ENCODE assay signal across 8 cellular contexts in genomic region chr6:16762265-16762546, GRCh38. TPM values are rescaled to one million over a fixed set of nuclear protein-coding genes. Genes with fewer than 3 reads are reported as not detected.
DNase-seq lines count a peak whose midpoint lies in the region; ATAC-seq lines count a peak whose summit lies in the region.

No MANE protein-coding gene starts in this region.

- H3K27me3 ChIP-seq in stomach smooth muscle (ENCODE audit: control insufficient read depth in 1 of 2, insufficient read depth in 2 of 2, low read length in 2 of 2) = no peaks in the 10 kb centered on the region

- no peaks in the 10 kb centered on the region for H3K27me3 Mint-ChIP-seq in activated T-cell treated with anti-CD3 and anti-CD28 coated beads, Interleukin-2, amount 50 U/mL, for 72 hours (ENCODE audit: low read depth)
- no peaks in the 10 kb centered on the region for H3K27me3 Mint-ChIP-seq in activated CD4-positive, alpha-beta memory T cell treated with anti-CD3 and anti-CD28 coated beads, Interleukin-2, amount 10 ng/mL, durations not matched to agents 7 days and 5 days

- H3K4me3 Mint-ChIP-seq in activated T-cell treated with anti-CD3 and anti-CD28 coated beads, Interleukin-2, amount 50 U/mL, for 72 hours = peak overlapping the region; percentile 85 to 98
- peak overlapping the region; percentile 83 for H3K4me3 Mint-ChIP-seq in activated CD4-positive, alpha-beta memory T cell treated with anti-CD3 and anti-CD28 coated beads, Interleukin-2, amount 10 ng/mL, durations not matched to agents 7 days and 5 days

- no peaks in the 10 kb centered on the region for H3K9me3 Mint-ChIP-seq in activated T-cell treated with anti-CD3 and anti-CD28 coated beads, Interleukin-2, amount 50 U/mL, for 72 hours
- H3K9me3 Mint-ChIP-seq in activated CD4-positive, alpha-beta memory T cell treated with anti-CD3 and anti-CD28 coated beads, Interleukin-2, amount 10 ng/mL, durations not matched to agents 7 days and 5 days = no peaks in the 10 kb centered on the region

- H3K9me3 ChIP-seq in iPS-18c (ENCODE audit: control insufficient read depth, insufficient read depth, low read length) (no peaks in the 10 kb centered on the region), stomach smooth muscle (ENCODE audit: control insufficient read depth in 2 of 2, low read length in 2 of 2) (no peaks in the 10 kb centered on the region)

- H3K36me3 Mint-ChIP-seq in activated T-cell treated with anti-CD3 and anti-CD28 coated beads, Interleukin-2, amount 50 U/mL, for 72 hours (ENCODE audit: insufficient read depth in 2 of 2) = peaks cover 6 to 11% of the 10 kb centered on the region in 2 donors
- peaks cover 36% of the 10 kb centered on the region for H3K36me3 Mint-ChIP-seq in activated CD4-positive, alpha-beta memory T cell treated with anti-CD3 and anti-CD28 coated beads, Interleukin-2, amount 10 ng/mL, durations not matched to agents 7 days and 5 days (ENCODE audit: low read depth)

- H3K9ac ChIP-seq in stomach smooth muscle (ENCODE audit: low read length in 2 of 2) = peak overlapping the region; percentile 87 to 89

- DNase-seq in activated T-cell treated with anti-CD3 and anti-CD28 coated beads, Interleukin-2, amount 50 U/mL, for 72 hours = no peak
- DNase-seq in activated T-cell treated with anti-CD3 and anti-CD28 coated beads for 4 hours (no peak), GDM1 (lab: John Stamatoyannopoulos, UW) (no peak), AG20443 (ENCODE audit: low spot score) (no peak)
- no peak for DNase-seq in activated CD4-positive, alpha-beta memory T cell treated with anti-CD3 and anti-CD28 coated beads, Interleukin-2, amount 10 ng/mL, durations not matched to agents 7 days and 5 days

- H3K4me1 ChIP-seq in stomach smooth muscle (ENCODE audit: control insufficient read depth, insufficient read depth, low read length) = peaks cover 32% of the 10 kb centered on the region

- H3K27ac Mint-ChIP-seq in activated T-cell treated with anti-CD3 and anti-CD28 coated beads, Interleukin-2, amount 50 U/mL, for 72 hours = peak overlapping the region; percentile 85
- H3K27ac Mint-ChIP-seq in activated CD4-positive, alpha-beta memory T cell treated with anti-CD3 and anti-CD28 coated beads, Interleukin-2, amount 10 ng/mL, durations not matched to agents 7 days and 5 days = peak overlapping the region; percentile 96

- CTCF ChIA-PET in activated CD4-positive, alpha-beta memory T cell treated with anti-CD3 and anti-CD28 coated beads, Interleukin-2, amount 10 ng/mL, durations not matched to agents 7 days and 5 days (lab: Charles Lee) = interaction anchor here (0.8 to 6.1 kb wide), 30 partner anchors 9 to 445 kb away, joined by 3 to 86 read pairs (median 6); no protein-coding TSS in a partner anchor

- no peaks in the 10 kb centered on the region for H3K36me3 ChIP-seq in stomach smooth muscle (ENCODE audit: control insufficient read depth in 2 of 2, insufficient read depth in 2 of 2, low read length in 2 of 2)

- peak overlapping the region; percentile 86 for H3K4me3 ChIP-seq in iPS-18c (ENCODE audit: insufficient read depth, low read depth, low read length)
- H3K4me3 ChIP-seq in stomach smooth muscle (ENCODE audit: low read length in 2 of 2) = peak overlapping the region; percentile 64 to 92

- peak in 1 of 2 donors; percentile 0 for ATAC-seq in activated T-cell treated with anti-CD3 and anti-CD28 coated beads, Interleukin-2, amount 50 U/mL, for 72 hours (replicated peaks in 1 of 2)
- peak; percentile 2 for ATAC-seq in HG03280 (IDR thresholded peaks at IDR 0.05; ENCODE audit: unreplicated experiment)

- H3K27ac ChIP-seq in stomach smooth muscle (ENCODE audit: low read length) = peak overlapping the region; percentile 97

- POLR2A ChIA-PET in activated CD4-positive, alpha-beta memory T cell treated with anti-CD3 and anti-CD28 coated beads, Interleukin-2, amount 10 ng/mL, durations not matched to agents 7 days and 5 days (lab: Charles Lee) = interaction anchor here (0.6 to 4.9 kb wide), 50 partner anchors 8 to 1096 kb away, joined by 3 to 74 read pairs (median 6); partner anchors contain the start of gene MYLIP

- peaks cover 68% of the 10 kb centered on the region for H3K4me1 Mint-ChIP-seq in activated T-cell treated with anti-CD3 and anti-CD28 coated beads, Interleukin-2, amount 50 U/mL, for 72 hours (ENCODE audit: low read depth)
- peaks cover 57% of the 10 kb centered on the region for H3K4me1 Mint-ChIP-seq in activated CD4-positive, alpha-beta memory T cell treated with anti-CD3 and anti-CD28 coated beads, Interleukin-2, amount 10 ng/mL, durations not matched to agents 7 days and 5 days

RNA-seq across cellular contexts. Expression of gene ATXN1, which starts 0.9 kb away (rescaled TPM):
- total RNA-seq in activated T-cell treated with anti-CD3 and anti-CD28 coated beads, Interleukin-2, amount 50 U/mL, for 72 hours = 10 to 100 TPM; 46.5 to 65.1 TPM
- total RNA-seq in activated CD4-positive, alpha-beta memory T cell treated with anti-CD3 and anti-CD28 coated beads, Interleukin-2, amount 10 ng/mL, durations not matched to agents 7 days and 5 days = 10 to 100 TPM; 83.1 to 89.4 TPM
